8 cellular contexts compared by ENCODE assay signal in genomic region chr4:154491731-154492249, GRCh38. TPM values are rescaled to one million over a fixed set of nuclear protein-coding genes. Genes with fewer than 3 reads are reported as not detected.
DNase-seq lines count a peak whose midpoint lies in the region; ATAC-seq and TF ChIP-seq lines count a peak whose summit lies in the region.

TSS of gene DCHS2 (minus strand) at chr4:154491799. CDS start at chr4:154491355, 444 bp downstream.

- ATAC-seq in GM18498 (IDR thresholded peaks at IDR 0.05; ENCODE audit: unreplicated experiment) (peak; percentile 71), HG02763 (IDR thresholded peaks at IDR 0.05; ENCODE audit: unreplicated experiment) (peak; percentile 63)

- H3K4me3 Mint-ChIP-seq in mesothelial cell of epicardium: peak within 1 kb of the TSS; percentile 78

- H3K9me3 ChIP-seq in A673 (ENCODE audit: low read depth, low read length, poor library complexity, severe bottlenecking) (no peaks in the 10 kb centered on the region), NT2/D1 (ENCODE audit: insufficient read depth, low read length) (no peaks in the 10 kb centered on the region; the same call in 1 of the 2 replicates), colonic mucosa (no peaks in the 10 kb centered on the region), uterus (no peaks in the 10 kb centered on the region)

- no peaks in the 10 kb centered on the region for H3K36me3 Mint-ChIP-seq in mesothelial cell of epicardium

- H3K4me3 ChIP-seq in A673 (ENCODE audit: low read depth, low read length, poor library complexity, severe bottlenecking): peak within 1 kb of the TSS; percentile 33
- H3K4me3 ChIP-seq in NT2/D1 (ENCODE audit: insufficient read length, low read depth): peak within 1 kb of the TSS; percentile 59
- peak within 1 kb of the TSS; percentile 13 for H3K4me3 ChIP-seq in colonic mucosa
- peak within 1 kb of the TSS; percentile 33 to 46 for H3K4me3 ChIP-seq in uterus

- H3K27ac ChIP-seq in A673 (ENCODE audit: low read depth, low read length, poor library complexity, severe bottlenecking): no peak within 1 kb of the TSS
- H3K27ac ChIP-seq in colonic mucosa: no peak within 1 kb of the TSS
- H3K27ac ChIP-seq in uterus: peak within 1 kb of the TSS; percentile 55 to 70

- DNase-seq in A673 (ENCODE audit: low spot score) (peak; percentile 2), NT2/D1 (ENCODE audit: low read depth, low spot score) (peak; percentile 25), colonic mucosa (peak; percentile 53), mesothelial cell of epicardium (ENCODE audit: low spot score in 2 of 2, unreplicated experiment in 2 of 2) (peak; percentile 34 to 54), uterus (peak; percentile 53 to 56), cerebellar nuclear complex (lab: John Stamatoyannopoulos, UW) (no peak)

- H3K4me1 Mint-ChIP-seq in mesothelial cell of epicardium: peaks cover 11% of the 10 kb centered on the region

- CTCF ChIA-PET in A673 (lab: Charles Lee): no interaction called here

- POLR2A ChIA-PET in A673 (lab: Charles Lee; ENCODE audit: low non-redundant PET): no interaction called here

- BruUV-seq in A673 (replicated peaks; lab: Mats Ljungman, UMichigan): no TSS peak

- TF ChIP-seq CTCF in A673 (conservative IDR thresholded peaks at IDR 0.05; ENCODE audit: low read depth, low read length): no peak
- TF ChIP-seq CTCF in colonic mucosa (IDR thresholded peaks at IDR 0.05): no peak
- no peak for TF ChIP-seq CTCF in mesothelial cell of epicardium (IDR thresholded peaks at IDR 0.05; ENCODE audit: unreplicated experiment)
- TF ChIP-seq CTCF in uterus (IDR thresholded peaks at IDR 0.05): no peak

- H3K9me3 Mint-ChIP-seq in mesothelial cell of epicardium: no peaks in the 10 kb centered on the region

- H3K4me1 ChIP-seq in A673 (ENCODE audit: insufficient read depth, low read length, poor library complexity, severe bottlenecking) (peaks cover 8% of the 10 kb centered on the region), NT2/D1 (ENCODE audit: insufficient read depth, insufficient read length) (no peaks in the 10 kb centered on the region), colonic mucosa (no peaks in the 10 kb centered on the region), uterus (no peaks in the 10 kb centered on the region)

- no peak for TF ChIP-seq POLR2A in uterus (IDR thresholded peaks at IDR 0.05)

- H3K9ac ChIP-seq in NT2/D1 (ENCODE audit: insufficient read length, low read depth) (peak within 1 kb of the TSS; percentile 67), colonic mucosa (ENCODE audit: low read depth in 2 of 2, low read length in 2 of 2) (peak within 1 kb of the TSS in 1 of 2 donors; percentile 12)

- peaks cover 60% of the 10 kb centered on the region for H3K27me3 Mint-ChIP-seq in mesothelial cell of epicardium (ENCODE audit: low read depth)

- H3K27ac Mint-ChIP-seq in mesothelial cell of epicardium: peak within 1 kb of the TSS; percentile 45

- H3K36me3 ChIP-seq in A673 (ENCODE audit: insufficient read depth, low read length, poor library complexity, severe bottlenecking) (no peaks in the 10 kb centered on the region), NT2/D1 (ENCODE audit: insufficient read depth, insufficient read length, low read length) (no peaks in the 10 kb centered on the region), colonic mucosa (no peaks in the 10 kb centered on the region), uterus (no peaks in the 10 kb centered on the region)

- H3K27me3 ChIP-seq in A673 (replicated peaks; ENCODE audit: insufficient read depth, low read depth, low read length, poor library complexity): peaks cover 39% of the 10 kb centered on the region
- peaks cover 14% of the 10 kb centered on the region for H3K27me3 ChIP-seq in NT2/D1 (ENCODE audit: insufficient read depth, insufficient read length)
- H3K27me3 ChIP-seq in colonic mucosa: peaks cover 32% of the 10 kb centered on the region
- H3K27me3 ChIP-seq in uterus: no peaks in the 10 kb centered on the region

- intact Hi-C loops in A673 (cut with micrococcal nuclease; ENCODE audit: unreplicated experiment): no loop called here
- intact Hi-C loops in colonic mucosa (cut with DNase I): no loop called here
- intact Hi-C loops in uterus (cut with DNase I; ENCODE audit: low total_unique reads): no loop called here

RNA-seq across cellular contexts. Expression of gene DCHS2, which starts in this region (rescaled TPM):
- 0.33 and 0.58 TPM in 2 replicates for total RNA-seq in A673 (2021)
- 1 to 10 TPM; 1.2 to 1.5 TPM for total RNA-seq in colonic mucosa
- 4.1 to 5.1 TPM (median 4.8 TPM) in 3 replicates for total RNA-seq in mesothelial cell of epicardium
- 10 to 100 TPM; 10.6 to 51.4 (median 17.5) TPM for total RNA-seq in uterus

Comparison
In these comparisons a context has a peak if more than half of its experiments do, and no peak if none do; other contexts are left out.
1. Peak in DNase-seq and H3K4me3 ChIP-seq in A673; RNA of the gene not detected or under 1 TPM.
2. DNase-seq: peak in NT2/D1 (single experiment), colonic mucosa (single experiment), mesothelial cell of epicardium (2 of 2) and uterus (2 of 2); none in cerebellar nuclear complex (0 of 2).
3. H3K27ac ChIP-seq: peak in uterus (2 of 2); none in A673 (single experiment) and colonic mucosa (single experiment).
4. Peak in every context shown above with its lines, with median percentiles within 50 percentile points of each other: H3K4me3 ChIP-seq.